1 cellular context compared by ENCODE assay signal in the genomic region with DNA sequence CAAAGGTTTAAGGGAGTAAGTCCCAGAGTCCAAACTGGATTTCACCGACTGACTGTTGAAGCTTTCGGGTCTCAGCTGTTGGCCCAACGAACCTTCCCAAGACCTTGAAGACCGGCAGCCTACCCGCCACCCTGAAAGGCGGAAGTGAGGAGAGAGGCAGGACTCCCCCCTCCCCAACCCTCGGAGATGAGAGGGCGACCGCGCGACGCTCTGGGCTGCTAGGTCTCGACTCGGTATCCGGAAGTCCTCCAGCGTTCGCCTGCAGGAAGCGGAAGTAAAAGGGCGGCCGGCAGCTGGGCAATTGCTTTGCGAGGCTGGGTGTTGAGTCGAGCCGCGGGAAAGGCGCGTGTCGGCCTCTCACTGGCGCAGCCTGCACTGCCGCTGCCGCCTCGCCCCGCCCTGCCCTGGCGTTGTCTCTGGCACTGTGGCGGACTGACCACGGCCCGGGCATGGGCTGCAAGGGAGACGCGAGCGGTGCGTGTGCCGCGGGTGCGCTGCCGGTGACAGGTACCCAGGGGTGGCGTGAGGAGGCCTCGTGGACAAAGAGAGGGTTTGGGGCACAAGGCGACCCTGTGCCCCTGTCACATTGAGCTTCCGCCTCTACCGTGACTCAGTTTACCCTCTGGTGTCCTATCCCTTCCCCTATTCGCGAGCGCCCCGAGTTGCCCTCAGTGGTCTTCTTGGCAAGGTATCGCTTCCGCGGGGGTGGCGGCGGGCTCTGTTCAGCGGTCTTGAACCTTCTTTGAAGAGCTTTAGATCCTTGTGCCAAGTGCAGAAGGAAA.
TF ChIP-seq lines count a peak whose summit lies in the region.

A gene with protein sequence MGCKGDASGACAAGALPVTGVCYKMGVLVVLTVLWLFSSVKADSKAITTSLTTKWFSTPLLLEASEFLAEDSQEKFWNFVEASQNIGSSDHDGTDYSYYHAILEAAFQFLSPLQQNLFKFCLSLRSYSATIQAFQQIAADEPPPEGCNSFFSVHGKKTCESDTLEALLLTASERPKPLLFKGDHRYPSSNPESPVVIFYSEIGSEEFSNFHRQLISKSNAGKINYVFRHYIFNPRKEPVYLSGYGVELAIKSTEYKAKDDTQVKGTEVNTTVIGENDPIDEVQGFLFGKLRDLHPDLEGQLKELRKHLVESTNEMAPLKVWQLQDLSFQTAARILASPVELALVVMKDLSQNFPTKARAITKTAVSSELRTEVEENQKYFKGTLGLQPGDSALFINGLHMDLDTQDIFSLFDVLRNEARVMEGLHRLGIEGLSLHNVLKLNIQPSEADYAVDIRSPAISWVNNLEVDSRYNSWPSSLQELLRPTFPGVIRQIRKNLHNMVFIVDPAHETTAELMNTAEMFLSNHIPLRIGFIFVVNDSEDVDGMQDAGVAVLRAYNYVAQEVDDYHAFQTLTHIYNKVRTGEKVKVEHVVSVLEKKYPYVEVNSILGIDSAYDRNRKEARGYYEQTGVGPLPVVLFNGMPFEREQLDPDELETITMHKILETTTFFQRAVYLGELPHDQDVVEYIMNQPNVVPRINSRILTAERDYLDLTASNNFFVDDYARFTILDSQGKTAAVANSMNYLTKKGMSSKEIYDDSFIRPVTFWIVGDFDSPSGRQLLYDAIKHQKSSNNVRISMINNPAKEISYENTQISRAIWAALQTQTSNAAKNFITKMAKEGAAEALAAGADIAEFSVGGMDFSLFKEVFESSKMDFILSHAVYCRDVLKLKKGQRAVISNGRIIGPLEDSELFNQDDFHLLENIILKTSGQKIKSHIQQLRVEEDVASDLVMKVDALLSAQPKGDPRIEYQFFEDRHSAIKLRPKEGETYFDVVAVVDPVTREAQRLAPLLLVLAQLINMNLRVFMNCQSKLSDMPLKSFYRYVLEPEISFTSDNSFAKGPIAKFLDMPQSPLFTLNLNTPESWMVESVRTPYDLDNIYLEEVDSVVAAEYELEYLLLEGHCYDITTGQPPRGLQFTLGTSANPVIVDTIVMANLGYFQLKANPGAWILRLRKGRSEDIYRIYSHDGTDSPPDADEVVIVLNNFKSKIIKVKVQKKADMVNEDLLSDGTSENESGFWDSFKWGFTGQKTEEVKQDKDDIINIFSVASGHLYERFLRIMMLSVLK (N-terminal part only) (plus strand): TSS at position 292 of the 782 bp plus-strand sequence. CDS start 158 bp downstream, at position 450.

TF ChIP-seq in HEK293, 187 proteins besides CTCF, POLR2A, EP300 and RAD21 (continued from another document and continues in another):
- TF ChIP-seq, protein P1, sequence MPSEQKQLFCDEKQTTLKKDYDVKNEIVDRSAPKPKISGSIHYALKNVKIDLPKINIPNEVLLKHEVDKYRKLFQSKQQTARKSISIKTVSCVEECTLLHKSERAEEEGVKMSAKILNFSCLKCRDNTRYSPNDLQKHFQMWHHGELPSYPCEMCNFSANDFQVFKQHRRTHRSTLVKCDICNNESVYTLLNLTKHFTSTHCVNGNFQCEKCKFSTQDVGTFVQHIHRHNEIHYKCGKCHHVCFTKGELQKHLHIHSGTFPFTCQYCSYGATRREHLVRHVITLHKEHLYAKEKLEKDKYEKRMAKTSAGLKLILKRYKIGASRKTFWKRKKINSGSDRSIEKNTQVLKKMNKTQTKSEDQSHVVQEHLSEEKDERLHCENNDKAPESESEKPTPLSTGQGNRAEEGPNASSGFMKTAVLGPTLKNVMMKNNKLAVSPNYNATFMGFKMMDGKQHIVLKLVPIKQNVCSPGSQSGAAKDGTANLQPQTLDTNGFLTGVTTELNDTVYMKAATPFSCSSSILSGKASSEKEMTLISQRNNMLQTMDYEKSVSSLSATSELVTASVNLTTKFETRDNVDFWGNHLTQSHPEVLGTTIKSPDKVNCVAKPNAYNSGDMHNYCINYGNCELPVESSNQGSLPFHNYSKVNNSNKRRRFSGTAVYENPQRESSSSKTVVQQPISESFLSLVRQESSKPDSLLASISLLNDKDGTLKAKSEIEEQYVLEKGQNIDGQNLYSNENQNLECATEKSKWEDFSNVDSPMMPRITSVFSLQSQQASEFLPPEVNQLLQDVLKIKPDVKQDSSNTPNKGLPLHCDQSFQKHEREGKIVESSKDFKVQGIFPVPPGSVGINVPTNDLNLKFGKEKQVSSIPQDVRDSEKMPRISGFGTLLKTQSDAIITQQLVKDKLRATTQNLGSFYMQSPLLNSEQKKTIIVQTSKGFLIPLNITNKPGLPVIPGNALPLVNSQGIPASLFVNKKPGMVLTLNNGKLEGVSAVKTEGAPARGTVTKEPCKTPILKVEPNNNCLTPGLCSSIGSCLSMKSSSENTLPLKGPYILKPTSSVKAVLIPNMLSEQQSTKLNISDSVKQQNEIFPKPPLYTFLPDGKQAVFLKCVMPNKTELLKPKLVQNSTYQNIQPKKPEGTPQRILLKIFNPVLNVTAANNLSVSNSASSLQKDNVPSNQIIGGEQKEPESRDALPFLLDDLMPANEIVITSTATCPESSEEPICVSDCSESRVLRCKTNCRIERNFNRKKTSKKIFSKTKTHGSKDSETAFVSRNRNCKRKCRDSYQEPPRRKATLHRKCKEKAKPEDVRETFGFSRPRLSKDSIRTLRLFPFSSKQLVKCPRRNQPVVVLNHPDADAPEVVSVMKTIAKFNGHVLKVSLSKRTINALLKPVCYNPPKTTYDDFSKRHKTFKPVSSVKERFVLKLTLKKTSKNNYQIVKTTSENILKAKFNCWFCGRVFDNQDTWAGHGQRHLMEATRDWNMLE (tag by site-specific recombination; conservative IDR thresholded peaks at IDR 0.05; ENCODE audit: low read depth), result peak; percentile 96
- TF ChIP-seq, protein P2, sequence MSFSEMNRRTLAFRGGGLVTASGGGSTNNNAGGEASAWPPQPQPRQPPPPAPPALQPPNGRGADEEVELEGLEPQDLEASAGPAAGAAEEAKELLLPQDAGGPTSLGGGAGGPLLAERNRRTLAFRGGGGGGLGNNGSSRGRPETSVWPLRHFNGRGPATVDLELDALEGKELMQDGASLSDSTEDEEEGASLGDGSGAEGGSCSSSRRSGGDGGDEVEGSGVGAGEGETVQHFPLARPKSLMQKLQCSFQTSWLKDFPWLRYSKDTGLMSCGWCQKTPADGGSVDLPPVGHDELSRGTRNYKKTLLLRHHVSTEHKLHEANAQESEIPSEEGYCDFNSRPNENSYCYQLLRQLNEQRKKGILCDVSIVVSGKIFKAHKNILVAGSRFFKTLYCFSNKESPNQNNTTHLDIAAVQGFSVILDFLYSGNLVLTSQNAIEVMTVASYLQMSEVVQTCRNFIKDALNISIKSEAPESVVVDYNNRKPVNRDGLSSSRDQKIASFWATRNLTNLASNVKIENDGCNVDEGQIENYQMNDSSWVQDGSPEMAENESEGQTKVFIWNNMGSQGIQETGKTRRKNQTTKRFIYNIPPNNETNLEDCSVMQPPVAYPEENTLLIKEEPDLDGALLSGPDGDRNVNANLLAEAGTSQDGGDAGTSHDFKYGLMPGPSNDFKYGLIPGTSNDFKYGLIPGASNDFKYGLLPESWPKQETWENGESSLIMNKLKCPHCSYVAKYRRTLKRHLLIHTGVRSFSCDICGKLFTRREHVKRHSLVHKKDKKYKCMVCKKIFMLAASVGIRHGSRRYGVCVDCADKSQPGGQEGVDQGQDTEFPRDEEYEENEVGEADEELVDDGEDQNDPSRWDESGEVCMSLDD (tag by site-specific recombination; IDR thresholded peaks at IDR 0.05), result peak; percentile 89
- TF ChIP-seq, protein P3, sequence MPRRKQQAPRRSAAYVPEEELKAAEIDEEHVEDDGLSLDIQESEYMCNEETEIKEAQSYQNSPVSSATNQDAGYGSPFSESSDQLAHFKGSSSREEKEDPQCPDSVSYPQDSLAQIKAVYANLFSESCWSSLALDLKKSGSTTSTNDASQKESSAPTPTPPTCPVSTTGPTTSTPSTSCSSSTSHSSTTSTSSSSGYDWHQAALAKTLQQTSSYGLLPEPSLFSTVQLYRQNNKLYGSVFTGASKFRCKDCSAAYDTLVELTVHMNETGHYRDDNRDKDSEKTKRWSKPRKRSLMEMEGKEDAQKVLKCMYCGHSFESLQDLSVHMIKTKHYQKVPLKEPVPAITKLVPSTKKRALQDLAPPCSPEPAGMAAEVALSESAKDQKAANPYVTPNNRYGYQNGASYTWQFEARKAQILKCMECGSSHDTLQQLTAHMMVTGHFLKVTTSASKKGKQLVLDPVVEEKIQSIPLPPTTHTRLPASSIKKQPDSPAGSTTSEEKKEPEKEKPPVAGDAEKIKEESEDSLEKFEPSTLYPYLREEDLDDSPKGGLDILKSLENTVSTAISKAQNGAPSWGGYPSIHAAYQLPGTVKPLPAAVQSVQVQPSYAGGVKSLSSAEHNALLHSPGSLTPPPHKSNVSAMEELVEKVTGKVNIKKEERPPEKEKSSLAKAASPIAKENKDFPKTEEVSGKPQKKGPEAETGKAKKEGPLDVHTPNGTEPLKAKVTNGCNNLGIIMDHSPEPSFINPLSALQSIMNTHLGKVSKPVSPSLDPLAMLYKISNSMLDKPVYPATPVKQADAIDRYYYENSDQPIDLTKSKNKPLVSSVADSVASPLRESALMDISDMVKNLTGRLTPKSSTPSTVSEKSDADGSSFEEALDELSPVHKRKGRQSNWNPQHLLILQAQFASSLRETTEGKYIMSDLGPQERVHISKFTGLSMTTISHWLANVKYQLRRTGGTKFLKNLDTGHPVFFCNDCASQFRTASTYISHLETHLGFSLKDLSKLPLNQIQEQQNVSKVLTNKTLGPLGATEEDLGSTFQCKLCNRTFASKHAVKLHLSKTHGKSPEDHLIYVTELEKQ (tag by site-specific recombination; IDR thresholded peaks at IDR 0.05; ENCODE audit: borderline replicate concordance), result no peak
- TF ChIP-seq ZNF23 (tag by site-specific recombination; IDR thresholded peaks at IDR 0.05; ENCODE audit: borderline replicate concordance) (no peak), ZNF302 (tag by site-specific recombination; IDR thresholded peaks at IDR 0.05; ENCODE audit: low read depth) (no peak), ZFP37 (tag by site-specific recombination; IDR thresholded peaks at IDR 0.05) (0 out of 2 replicates have a peak, but pooled peaks have one; percentile 28), IKZF3 (tag by site-specific recombination; IDR thresholded peaks at IDR 0.05) (no peak), ZNF548 (tag by site-specific recombination; IDR thresholded peaks at IDR 0.05) (no peak), ZNF324 (tag by site-specific recombination; IDR thresholded peaks at IDR 0.05) (no peak), ZNF529 (tag by site-specific recombination; IDR thresholded peaks at IDR 0.05; ENCODE audit: insufficient replicate concordance) (no peak), ZNF514 (tag by site-specific recombination; IDR thresholded peaks at IDR 0.05) (no peak), OVOL3 (tag by site-specific recombination; IDR thresholded peaks at IDR 0.05) (no peak), ZNF426 (tag by site-specific recombination; IDR thresholded peaks at IDR 0.05) (no peak), ZNF701 (tag by site-specific recombination; IDR thresholded peaks at IDR 0.05) (no peak), ZNF621 (tag by site-specific recombination; IDR thresholded peaks at IDR 0.05) (no peak), ZNF830 (tag by site-specific recombination; IDR thresholded peaks at IDR 0.05; ENCODE audit: low read depth) (no peak), ZNF223 (tag by site-specific recombination; IDR thresholded peaks at IDR 0.05) (no peak), GFI1B (tag by site-specific recombination; IDR thresholded peaks at IDR 0.05) (no peak), ZFHX2 (tag by site-specific recombination; conservative IDR thresholded peaks at IDR 0.05) (no peak), ZNF792 (tag by site-specific recombination; IDR thresholded peaks at IDR 0.05) (no peak), ZFP69B (tag by site-specific recombination; IDR thresholded peaks at IDR 0.05) (no peak), ZNF626 (tag by site-specific recombination; IDR thresholded peaks at IDR 0.05) (no peak), ZXDB (tag by site-specific recombination; IDR thresholded peaks at IDR 0.05) (peak; percentile 55; the same call in 1 of the 2 replicates), ZBTB8A (tag by site-specific recombination; IDR thresholded peaks at IDR 0.05) (peak; percentile 68), ZIC2 (tag by site-specific recombination; IDR thresholded peaks at IDR 0.05) (no peak), ZEB2 (tag by site-specific recombination; IDR thresholded peaks at IDR 0.05) (no peak), ZNF558 (tag by site-specific recombination; IDR thresholded peaks at IDR 0.05) (no peak), KLF1 (tag by site-specific recombination; IDR thresholded peaks at IDR 0.05) (peak; percentile 42; the same call in 1 of the 2 replicates), ZNF837 (tag by site-specific recombination; IDR thresholded peaks at IDR 0.05) (no peak), ZNF350 (tag by site-specific recombination; IDR thresholded peaks at IDR 0.05) (no peak), ZNF596 (tag by site-specific recombination; IDR thresholded peaks at IDR 0.05) (no peak), SP7 (tag by site-specific recombination; IDR thresholded peaks at IDR 0.05) (peak; percentile 55), ZNF184 (tag by site-specific recombination; IDR thresholded peaks at IDR 0.05) (no peak)
- TF ChIP-seq, protein P4, sequence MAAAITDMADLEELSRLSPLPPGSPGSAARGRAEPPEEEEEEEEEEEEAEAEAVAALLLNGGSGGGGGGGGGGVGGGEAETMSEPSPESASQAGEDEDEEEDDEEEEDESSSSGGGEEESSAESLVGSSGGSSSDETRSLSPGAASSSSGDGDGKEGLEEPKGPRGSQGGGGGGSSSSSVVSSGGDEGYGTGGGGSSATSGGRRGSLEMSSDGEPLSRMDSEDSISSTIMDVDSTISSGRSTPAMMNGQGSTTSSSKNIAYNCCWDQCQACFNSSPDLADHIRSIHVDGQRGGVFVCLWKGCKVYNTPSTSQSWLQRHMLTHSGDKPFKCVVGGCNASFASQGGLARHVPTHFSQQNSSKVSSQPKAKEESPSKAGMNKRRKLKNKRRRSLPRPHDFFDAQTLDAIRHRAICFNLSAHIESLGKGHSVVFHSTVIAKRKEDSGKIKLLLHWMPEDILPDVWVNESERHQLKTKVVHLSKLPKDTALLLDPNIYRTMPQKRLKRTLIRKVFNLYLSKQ (tag by site-specific recombination; IDR thresholded peaks at IDR 0.05; ENCODE audit: borderline replicate concordance), result no peak
- TF ChIP-seq, protein P5, sequence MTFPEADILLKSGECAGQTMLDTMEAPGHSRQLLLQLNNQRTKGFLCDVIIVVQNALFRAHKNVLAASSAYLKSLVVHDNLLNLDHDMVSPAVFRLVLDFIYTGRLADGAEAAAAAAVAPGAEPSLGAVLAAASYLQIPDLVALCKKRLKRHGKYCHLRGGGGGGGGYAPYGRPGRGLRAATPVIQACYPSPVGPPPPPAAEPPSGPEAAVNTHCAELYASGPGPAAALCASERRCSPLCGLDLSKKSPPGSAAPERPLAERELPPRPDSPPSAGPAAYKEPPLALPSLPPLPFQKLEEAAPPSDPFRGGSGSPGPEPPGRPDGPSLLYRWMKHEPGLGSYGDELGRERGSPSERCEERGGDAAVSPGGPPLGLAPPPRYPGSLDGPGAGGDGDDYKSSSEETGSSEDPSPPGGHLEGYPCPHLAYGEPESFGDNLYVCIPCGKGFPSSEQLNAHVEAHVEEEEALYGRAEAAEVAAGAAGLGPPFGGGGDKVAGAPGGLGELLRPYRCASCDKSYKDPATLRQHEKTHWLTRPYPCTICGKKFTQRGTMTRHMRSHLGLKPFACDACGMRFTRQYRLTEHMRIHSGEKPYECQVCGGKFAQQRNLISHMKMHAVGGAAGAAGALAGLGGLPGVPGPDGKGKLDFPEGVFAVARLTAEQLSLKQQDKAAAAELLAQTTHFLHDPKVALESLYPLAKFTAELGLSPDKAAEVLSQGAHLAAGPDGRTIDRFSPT (tag by site-specific recombination; IDR thresholded peaks at IDR 0.05), result peak; percentile 63; the same call in 1 of the 2 replicates
- TF ChIP-seq, protein P6, sequence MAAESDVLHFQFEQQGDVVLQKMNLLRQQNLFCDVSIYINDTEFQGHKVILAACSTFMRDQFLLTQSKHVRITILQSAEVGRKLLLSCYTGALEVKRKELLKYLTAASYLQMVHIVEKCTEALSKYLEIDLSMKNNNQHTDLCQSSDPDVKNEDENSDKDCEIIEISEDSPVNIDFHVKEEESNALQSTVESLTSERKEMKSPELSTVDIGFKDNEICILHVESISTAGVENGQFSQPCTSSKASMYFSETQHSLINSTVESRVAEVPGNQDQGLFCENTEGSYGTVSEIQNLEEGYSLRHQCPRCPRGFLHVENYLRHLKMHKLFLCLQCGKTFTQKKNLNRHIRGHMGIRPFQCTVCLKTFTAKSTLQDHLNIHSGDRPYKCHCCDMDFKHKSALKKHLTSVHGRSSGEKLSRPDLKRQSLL (tag by site-specific recombination; IDR thresholded peaks at IDR 0.05), result no peak
